In genomic region chr6:31972709-31973350, GRCh38 we compare ENCODE assay signal across 6 cellular contexts. TPM values are rescaled to one million over a fixed set of nuclear protein-coding genes. Genes with fewer than 3 reads are reported as not detected.
DNase-seq lines count a peak whose midpoint lies in the region; ATAC-seq and TF ChIP-seq lines count a peak whose summit lies in the region.

No MANE protein-coding gene starts in this region.

- no peaks in the 10 kb centered on the region for H3K9me3 Mint-ChIP-seq in T-helper 1 cell treated with Interleukin-12 subunit alpha and Interleukin-12 subunit beta and Interleukin-4 antibody, amounts not matched to agents 30 μg/mL and 1 μg/mL, for 36 hours

- no peaks in the 10 kb centered on the region for H3K27me3 Mint-ChIP-seq in T-helper 1 cell treated with Interleukin-12 subunit alpha and Interleukin-12 subunit beta and Interleukin-4 antibody, amounts not matched to agents 30 μg/mL and 1 μg/mL, for 36 hours (ENCODE audit: low read depth)

- no peak for TF ChIP-seq CTCF in neutrophil (IDR thresholded peaks at IDR 0.05)

- peaks cover 19 to 29% of the 10 kb centered on the region in 2 experiments for H3K4me1 ChIP-seq in neutrophil (ENCODE audit: control insufficient read depth in 1 of 2, insufficient read depth in 1 of 2, low read depth in 1 of 2, low read length in 1 of 2)

- no peaks in the 10 kb centered on the region for H3K9me3 ChIP-seq in neutrophil

- H3K27me3 ChIP-seq in neutrophil, result no peaks in the 10 kb centered on the region

- H3K36me3 ChIP-seq in neutrophil, result peaks cover 29% of the 10 kb centered on the region

- H3K27ac ChIP-seq in caudate nucleus (ENCODE audit: low read depth, low read length) (peak overlapping the region; percentile 99), neutrophil (peak overlapping the region; percentile 100)

- peak overlapping the region; percentile 95 for H3K4me3 Mint-ChIP-seq in T-helper 1 cell treated with Interleukin-12 subunit alpha and Interleukin-12 subunit beta and Interleukin-4 antibody, amounts not matched to agents 30 μg/mL and 1 μg/mL, for 36 hours

- peaks cover 26% of the 10 kb centered on the region for H3K4me1 Mint-ChIP-seq in T-helper 1 cell treated with Interleukin-12 subunit alpha and Interleukin-12 subunit beta and Interleukin-4 antibody, amounts not matched to agents 30 μg/mL and 1 μg/mL, for 36 hours (ENCODE audit: low read depth)

- no peak for ATAC-seq in HG03432 (IDR thresholded peaks at IDR 0.05; ENCODE audit: unreplicated experiment)

- peak overlapping the region; percentile 100 for H3K27ac Mint-ChIP-seq in T-helper 1 cell treated with Interleukin-12 subunit alpha and Interleukin-12 subunit beta and Interleukin-4 antibody, amounts not matched to agents 30 μg/mL and 1 μg/mL, for 36 hours

- DNase-seq in T-helper 1 cell (no peak), caudate nucleus (lab: John Stamatoyannopoulos, UW) (peak in 1 of 61 donors; percentile 22), occipital lobe (lab: John Stamatoyannopoulos, UW) (no peak)

- H3K4me3 ChIP-seq in neutrophil (ENCODE audit: low read depth in 1 of 2, low read length in 1 of 2), result peak overlapping the region; percentile 81 to 93

- peaks cover 11% of the 10 kb centered on the region for H3K36me3 Mint-ChIP-seq in T-helper 1 cell treated with Interleukin-12 subunit alpha and Interleukin-12 subunit beta and Interleukin-4 antibody, amounts not matched to agents 30 μg/mL and 1 μg/mL, for 36 hours (ENCODE audit: low read depth)

RNA-seq across cellular contexts. Expression of gene DXO, which starts 0.9 kb away (rescaled TPM):
- 6.9 TPM for total RNA-seq in occipital lobe

RNA-seq across cellular contexts. Expression of gene C4A, which starts 9.0 kb away (rescaled TPM):
- total RNA-seq in occipital lobe, result 8.6 TPM

RNA-seq across cellular contexts. Expression of gene SKIC2, which starts 13.9 kb away (rescaled TPM):
- 27.6 TPM for total RNA-seq in occipital lobe

RNA-seq across cellular contexts. Expression of gene NELFE, which starts 14.1 kb away (rescaled TPM):
- 37.4 TPM for total RNA-seq in occipital lobe

RNA-seq across cellular contexts. Expression of gene CFB, which starts 26.9 kb away (rescaled TPM):
- 0.62 TPM for total RNA-seq in occipital lobe
